Comparison of ENCODE assay signal across 1 cellular context in genomic region chr15:41603941-41604660, GRCh38.
TF ChIP-seq lines count a peak whose summit lies in the region.

No MANE protein-coding gene starts in this region.

TF ChIP-seq in H1, 55 proteins besides CTCF, POLR2A, EP300 and RAD21:
- TF ChIP-seq CHD7 (IDR thresholded peaks at IDR 0.05; ENCODE audit: insufficient replicate concordance, low read length) (no peak), CTBP2 (IDR thresholded peaks at IDR 0.05; ENCODE audit: borderline replicate concordance, insufficient read depth, insufficient read length, low read length) (no peak), TAF7 (optimal IDR thresholded peaks at IDR 0.05; ENCODE audit: borderline replicate concordance, low read depth, low read length) (no peak), MAFK (IDR thresholded peaks at IDR 0.05; ENCODE audit: low read depth, low read length) (no peak), POU5F1 (IDR thresholded peaks at IDR 0.05; ENCODE audit: low read depth, low read length) (no peak), JUND (IDR thresholded peaks at IDR 0.05; ENCODE audit: low read length) (no peak), ASH2L (IDR thresholded peaks at IDR 0.05; ENCODE audit: low read length) (peak; percentile 38), SAP30 (IDR thresholded peaks at IDR 0.05; ENCODE audit: insufficient read depth, insufficient replicate concordance, low read length) (no peak), EGR1 (IDR thresholded peaks at IDR 0.05; ENCODE audit: borderline replicate concordance, low read depth, low read length) (no peak), E2F6 (IDR thresholded peaks at IDR 0.05) (peak; percentile 36; the same call in 1 of the 2 replicates), HDAC6 (IDR thresholded peaks at IDR 0.05; ENCODE audit: low read depth, low read length) (no peak), TEAD4 (IDR thresholded peaks at IDR 0.05; ENCODE audit: low read depth, low read length) (no peak), SP2 (IDR thresholded peaks at IDR 0.05; ENCODE audit: low read length) (no peak), SIRT6 (IDR thresholded peaks at IDR 0.05; ENCODE audit: low read length) (no peak), KDM1A (IDR thresholded peaks at IDR 0.05; ENCODE audit: borderline replicate concordance, low read length) (0 out of 2 replicates have a peak, but pooled peaks have one; percentile 47), NANOG (IDR thresholded peaks at IDR 0.05; ENCODE audit: insufficient read depth, low read depth, low read length, poor library complexity, severe bottlenecking) (no peak), JUN (IDR thresholded peaks at IDR 0.05; ENCODE audit: low read depth, low read length) (no peak), SP4 (IDR thresholded peaks at IDR 0.05; ENCODE audit: low read length) (no peak), TBP (IDR thresholded peaks at IDR 0.05; ENCODE audit: low read depth, low read length) (no peak), ATF2 (IDR thresholded peaks at IDR 0.05; ENCODE audit: low read length) (peak; percentile 82; the same call in 1 of the 2 replicates), RBBP5 (IDR thresholded peaks at IDR 0.05; ENCODE audit: borderline replicate concordance, low read depth, low read length) (no peak), NRF1 (IDR thresholded peaks at IDR 0.05; ENCODE audit: low read depth, low read length) (no peak), POLR2AphosphoS5 (IDR thresholded peaks at IDR 0.05; ENCODE audit: low read depth, low read length) (no peak), CEBPB (IDR thresholded peaks at IDR 0.05; ENCODE audit: low read depth, low read length) (no peak), HDAC2 (IDR thresholded peaks at IDR 0.05; ENCODE audit: borderline replicate concordance in 1 of 2, low read depth in 2 of 2, low read length in 2 of 2) (no peak; a peak in 1 of 4 replicates), CHD2 (IDR thresholded peaks at IDR 0.05; ENCODE audit: low read length) (no peak), FOSL1 (IDR thresholded peaks at IDR 0.05; ENCODE audit: insufficient read depth, low read depth, low read length) (no peak), ZNF274 (IDR thresholded peaks at IDR 0.05; ENCODE audit: borderline replicate concordance, extremely low read depth, low read length) (no peak), TAF1 (IDR thresholded peaks at IDR 0.05; ENCODE audit: low read depth, low read length) (no peak), CREB1 (IDR thresholded peaks at IDR 0.05) (peak; percentile 53; the same call in 1 of the 2 replicates), EZH2 (IDR thresholded peaks at IDR 0.05; ENCODE audit: low read depth, low read length, severe bottlenecking) (no peak), CBX5 (IDR thresholded peaks at IDR 0.05; ENCODE audit: low read depth, low read length) (no peak), SIX5 (IDR thresholded peaks at IDR 0.05; ENCODE audit: low read depth, low read length) (no peak), TCF12 (IDR thresholded peaks at IDR 0.05; ENCODE audit: low read depth, low read length) (no peak), CBX8 (IDR thresholded peaks at IDR 0.05; ENCODE audit: borderline replicate concordance, low read depth, low read length) (no peak), ATF3 (IDR thresholded peaks at IDR 0.05; ENCODE audit: insufficient read depth, low read depth, low read length) (no peak), RFX5 (IDR thresholded peaks at IDR 0.05; ENCODE audit: borderline replicate concordance, low read depth, low read length) (no peak), SIN3A (conservative IDR thresholded peaks at IDR 0.05 in 1 of 2, IDR thresholded peaks at IDR 0.05 in 1 of 2; ENCODE audit: low read depth in 1 of 2, low read length in 2 of 2) (peak in 1 of 2 experiments; percentile 39; a peak in 1 of 4 replicates), RXRA (IDR thresholded peaks at IDR 0.05; ENCODE audit: insufficient read depth, low read depth, low read length) (no peak), GABPA (IDR thresholded peaks at IDR 0.05; ENCODE audit: borderline replicate concordance, insufficient read depth, low read length) (no peak), BCL11A (IDR thresholded peaks at IDR 0.05; ENCODE audit: low read depth in 2 of 2, low read length in 2 of 2) (no peak), SRF (IDR thresholded peaks at IDR 0.05; ENCODE audit: low read depth, low read length) (no peak), MAX (IDR thresholded peaks at IDR 0.05) (peak; percentile 72)
